Comparison of ENCODE assay signal across 13 cellular contexts in genomic region chrX:17412692-17413091, GRCh38. TPM values are rescaled to one million over a fixed set of nuclear protein-coding genes. Genes with fewer than 3 reads are reported as not detected.
DNase-seq lines count a peak whose midpoint lies in the region; ATAC-seq, FAIRE-seq and TF ChIP-seq lines count a peak whose summit lies in the region.
"Had no signal": no experiment of that assay in that cellular context is flagged by ENCODE, and none has a peak within 500 bp of the region (broad histone marks: within the 10 kb centered on the region; RNA-seq: fewer than 3 reads in every experiment).

No MANE protein-coding gene starts in this region.

- no peaks in the 10 kb centered on the region for H3K36me3 ChIP-seq in stomach

- no peak for TF ChIP-seq POLR2A in stomach (IDR thresholded peaks at IDR 0.05)

- peak; percentile 23 for ATAC-seq in stimulated activated naive CD8-positive, alpha-beta T cell treated with anti-CD3 and anti-CD28 coated beads, Interleukin-15, Interleukin-2, amounts not matched to agents 100 U/mL and 50 U/mL, for 24 hours

- intact Hi-C loops in stomach (cut with DNase I; ENCODE audit: low total_unique reads): no loop called here

- no peak overlapping the region for H3K27ac ChIP-seq in stomach
- H3K27ac ChIP-seq: 22Rv1 had no signal

- 39 to 65% (median 56%) methylated on average over 4 of the region's 4 CpGs for WGBS in stomach, 5 donors

- H3K4me1 ChIP-seq in stomach: peaks cover 0 to 42% (median 18%) of the 10 kb centered on the region in 4 donors

- H3K4me3 ChIP-seq in epithelial cell of proximal tubule (ENCODE audit: low read depth, low read length): peak overlapping the region; percentile 6
- no peak overlapping the region for H3K4me3 ChIP-seq in stomach

- peak; percentile 95 for FAIRE-seq in RCC 7860 (lab: Jason Lieb, UNC)

- DNase-seq in DMS 273 (lab: John Stamatoyannopoulos, UW; ENCODE audit: unreplicated experiment) (peak; percentile 12), DMS 273 treated with DMSO at 0.1 percent for 48 hours (lab: John Stamatoyannopoulos, UW) (no peak), RCC 7860 (ENCODE audit: low spot score) (peak; percentile 69), epithelial cell of proximal tubule (ENCODE audit: low read depth) (no peak), SKM-1 (lab: John Stamatoyannopoulos, UW; ENCODE audit: unreplicated experiment) (no peak), pons (ENCODE audit: low spot score) (no peak), stomach (no peak)
- no peak for DNase-seq in stimulated activated naive CD8-positive, alpha-beta T cell treated with anti-CD3 and anti-CD28 coated beads, Interleukin-15, Interleukin-2, amounts not matched to agents 100 U/mL and 50 U/mL, for 24 hours
- DNase-seq: activated CD8-positive, alpha-beta memory T cell treated with anti-CD3 and anti-CD28 coated beads, Interleukin-2, amount 50 U/mL, for 48 hours; amygdala; midbrain; NCI-H2081 had no signal

- TF ChIP-seq EP300 in stomach (IDR thresholded peaks at IDR 0.05): no peak

- no peaks in the 10 kb centered on the region for H3K27me3 ChIP-seq in stomach

- no peaks in the 10 kb centered on the region for H3K9me3 ChIP-seq in stomach

- TF ChIP-seq CTCF in epithelial cell of proximal tubule (conservative IDR thresholded peaks at IDR 0.05; ENCODE audit: low read depth, low read length) (no peak), stomach (IDR thresholded peaks at IDR 0.05) (no peak)

RNA-seq across cellular contexts. Expression of gene NHS, which starts 37.7 kb away (rescaled TPM):
- total RNA-seq in epithelial cell of proximal tubule: 7.6 and 9.0 TPM in 2 replicates
- 1 to 10 TPM; 2.9 to 7.5 (median 6.2) TPM for total RNA-seq in stomach
- polyA plus RNA-seq in stomach: 1 to 10 TPM in 2 of 3 donors, under 1 TPM in 1; 1.00 to 1.2 (median 1.1) TPM

Comparison
In these comparisons a context has a peak if more than half of its experiments do, and no peak if none do; other contexts are left out.
1. DNase-seq: peak in DMS 273 (single experiment) and RCC 7860 (single experiment); none in DMS 273 treated with DMSO at 0.1 percent for 48 hours (single experiment), epithelial cell of proximal tubule (single experiment), stimulated activated naive CD8-positive, alpha-beta T cell treated with anti-CD3 and anti-CD28 coated beads, Interleukin-15, Interleukin-2, amounts not matched to agents 100 U/mL and 50 U/mL, for 24 hours (single experiment), SKM-1 (single experiment), pons (single experiment) and stomach (single experiment).